Comparison of ENCODE assay signal across 12 cellular contexts in the genomic region with DNA sequence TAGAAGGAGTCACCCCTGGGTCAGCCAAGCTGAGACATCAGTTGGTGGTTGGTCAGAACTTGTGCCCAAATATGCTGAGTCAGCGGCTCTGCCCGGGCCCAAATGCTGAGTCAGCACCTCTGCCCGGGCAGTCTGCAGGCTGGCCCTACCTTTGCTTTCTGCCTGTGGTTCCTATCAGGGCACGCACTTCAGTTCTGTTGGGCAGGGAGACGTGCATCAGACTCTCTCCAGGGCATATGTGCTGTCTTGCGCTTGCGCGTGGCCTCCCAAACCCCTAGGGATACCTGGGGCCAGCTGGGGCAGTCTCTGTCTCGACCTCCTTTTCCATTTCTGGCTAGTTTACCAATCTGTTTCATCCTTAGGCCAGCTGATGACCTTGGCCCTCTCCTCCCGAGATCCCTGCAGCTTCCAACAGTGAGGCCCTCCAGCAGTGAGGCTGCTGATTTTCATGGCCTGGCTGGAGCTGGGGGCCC. TPM values are rescaled to one million over a fixed set of nuclear protein-coding genes. Genes with fewer than 3 reads are reported as not detected.
DNase-seq lines count a peak whose midpoint lies in the region; ATAC-seq, FAIRE-seq and TF ChIP-seq lines count a peak whose summit lies in the region.
"Had no signal": no experiment of that assay in that cellular context is flagged by ENCODE, and none has a peak within 500 bp of the region (broad histone marks: within the 10 kb centered on the region; RNA-seq: fewer than 3 reads in every experiment).

No MANE protein-coding gene starts in this region.

- intact Hi-C loops in Right ventricle myocardium inferior (cut with DNase I), result no loop called here
- intact Hi-C loops in Right ventricle myocardium superior (cut with DNase I), result no loop called here
- intact Hi-C loops in K562 (cut with micrococcal nuclease), result no loop called here

- CTCF ChIA-PET in K562 (lab: Yijun Ruan, JAX; ENCODE audit: low intra/inter-chr PET ratio), result no interaction called here

- 83% methylated on average over 9 of the region's 10 CpGs for WGBS in K562 (ENCODE audit: insufficient coverage, low coverage, missing lambda C conversion rate)
- WGBS in liver, result 51% methylated on average over 10 of the region's 10 CpGs

- no peak overlapping the region for H3K4me2 ChIP-seq in K562 (ENCODE audit: insufficient read depth, low read length)

- FAIRE-seq in K562 (lab: Jason Lieb, UNC) (peak; percentile 79), urothelium cell line (lab: Jason Lieb, UNC) (no peak)
- FAIRE-seq: endometrium had no signal

- H3K9me3 ChIP-seq in K562 (replicated peaks; ENCODE audit: control insufficient read depth, insufficient read depth, low read depth, low read length), result no peaks in the 10 kb centered on the region
- H3K9me3 ChIP-seq in liver (ENCODE audit: control insufficient read depth in 4 of 4, low read length in 3 of 4), result no peaks in the 10 kb centered on the region

- no peaks in the 10 kb centered on the region for H4K20me1 ChIP-seq in K562 (replicated peaks; ENCODE audit: control insufficient read depth, insufficient read depth, low read length)

- in situ Hi-C loops in K562 (cut with MboI), result no loop called here

- POLR2A ChIA-PET in K562 (lab: Yijun Ruan, JAX), result interaction anchor here (0.9 to 2.1 kb wide), 4 partner anchors 10 to 28 kb away, joined by 3 to 6 read pairs (median 6); partner anchors contain the start of gene LDLR

- no TSS peak for BruUV-seq in K562 (replicated peaks; lab: Mats Ljungman, UMichigan)

- no peaks in the 10 kb centered on the region for H3K79me2 ChIP-seq in K562 (ENCODE audit: control insufficient read depth, insufficient read depth, low read length)

- DNase-seq in Right ventricle myocardium inferior (ENCODE audit: missing footprints) (peak; percentile 62), Right ventricle myocardium superior (no peak), K562 (ENCODE audit: extremely low read depth in 1 of 4, low spot score in 3 of 4) (peak; percentile 48 to 56 (median 52)), urothelium cell line (ENCODE audit: low spot score) (peak; percentile 23), SIG-M5 treated with dmso at 0.1 percent for 504 hours (lab: John Stamatoyannopoulos, UW; ENCODE audit: unreplicated experiment) (no peak), EL (no peak)
- DNase-seq: natural killer cell; NCI-H345; stimulated activated naive CD4-positive, alpha-beta T cell had no signal

- H3K9ac ChIP-seq in K562 (ENCODE audit: insufficient read depth in 1 of 2, low read depth in 2 of 2, low read length in 2 of 2) (peak overlapping the region in 1 of 2 experiments; percentile 79; a peak in 2 of 4 replicates), liver (ENCODE audit: low read depth in 1 of 2, low read length in 2 of 2) (no peak overlapping the region)

- no peaks in the 10 kb centered on the region for H3K9me1 ChIP-seq in K562 (ENCODE audit: control insufficient read depth, insufficient read depth, low read length)

- H3K36me3 ChIP-seq in K562 (ENCODE audit: control insufficient read depth, insufficient read depth, low read length) (peaks cover 46% of the 10 kb centered on the region; the same call in 2 of the 3 replicates), liver (ENCODE audit: control insufficient read depth in 4 of 4, insufficient read depth in 3 of 4, low read depth in 1 of 4, low read length in 3 of 4) (peaks cover 0 to 10% (median 3%) of the 10 kb centered on the region in 4 donors)

- H3K4me1 ChIP-seq in K562 (replicated peaks in 1 of 2; ENCODE audit: control insufficient read depth in 2 of 2, insufficient read depth in 2 of 2, low read length in 2 of 2), result peaks cover 0 to 27% of the 10 kb centered on the region in 2 experiments; a peak in 4 of 5 replicates
- peaks cover 4 to 22% (median 20%) of the 10 kb centered on the region in 4 donors for H3K4me1 ChIP-seq in liver (ENCODE audit: control insufficient read depth in 4 of 4, insufficient read depth in 4 of 4, low read length in 3 of 4)

- no peak for TF ChIP-seq POLR2A in K562 (conservative IDR thresholded peaks at IDR 0.05)

- no peaks in the 10 kb centered on the region for H3K27me3 ChIP-seq in K562 (ENCODE audit: control insufficient read depth in 2 of 2, insufficient read depth in 2 of 2, low read length in 2 of 2)
- H3K27me3 ChIP-seq in liver (ENCODE audit: control insufficient read depth in 4 of 4, insufficient read depth in 4 of 4, low read length in 3 of 4), result no peaks in the 10 kb centered on the region

- no peak for ATAC-seq in Right ventricle myocardium inferior
- no peak for ATAC-seq in Right ventricle myocardium superior (ENCODE audit: poor library complexity)
- ATAC-seq in K562, result peak; percentile 33
- ATAC-seq in GM18909 (IDR thresholded peaks at IDR 0.05; ENCODE audit: poor library complexity, unreplicated experiment), result no peak
- ATAC-seq: natural killer cell had no signal

- no peak for TF ChIP-seq RAD21 in K562 (CRISPR knock-in tag; conservative IDR thresholded peaks at IDR 0.05 in 1 of 2, IDR thresholded peaks at IDR 0.05 in 1 of 2)
- TF ChIP-seq RAD21 in liver (IDR thresholded peaks at IDR 0.05), result no peak

- TF ChIP-seq EP300 in K562 (IDR thresholded peaks at IDR 0.05; ENCODE audit: low read length), result no peak

- H3K4me3 ChIP-seq in K562, result no peak overlapping the region
- no peak overlapping the region for H3K4me3 ChIP-seq in liver (ENCODE audit: low read depth in 1 of 3, low read length in 3 of 3)

- H3K27ac ChIP-seq in K562 (ENCODE audit: extremely low read depth, low read depth, low read length) (peak overlapping the region; percentile 11; the same call in 1 of the 3 replicates), liver (ENCODE audit: low read depth in 1 of 2, low read length in 2 of 2) (peak overlapping the region; percentile 22 to 65)

- no peak for TF ChIP-seq CTCF in K562 (IDR thresholded peaks at IDR 0.05 in 2 of 3, conservative IDR thresholded peaks at IDR 0.05 in 1 of 3; ENCODE audit: insufficient read depth in 2 of 3, low read depth in 1 of 3, low read length in 3 of 3)
- no peak for TF ChIP-seq CTCF in liver (IDR thresholded peaks at IDR 0.05; ENCODE audit: low read depth, low read length, missing input control)

- no peak overlapping the region for H2AFZ ChIP-seq in K562 (ENCODE audit: low read depth, low read length)

TF ChIP-seq in K562, 482 proteins besides CTCF, POLR2A, EP300 and RAD21 (continues in another document):
- TF ChIP-seq MTA3 (IDR thresholded peaks at IDR 0.05; ENCODE audit: borderline replicate concordance), result 0 out of 2 replicates have a peak, but pooled peaks have one; percentile 31
- peak; percentile 81 for TF ChIP-seq NFE2 (IDR thresholded peaks at IDR 0.05; ENCODE audit: low read depth)

TF ChIP-seq in liver, 16 proteins besides CTCF, POLR2A, EP300 and RAD21 (continues in another document):
- no peak for TF ChIP-seq GABPA (IDR thresholded peaks at IDR 0.05 in 1 of 2, conservative IDR thresholded peaks at IDR 0.05 in 1 of 2)
- TF ChIP-seq TAF1 (conservative IDR thresholded peaks at IDR 0.05), result no peak
- TF ChIP-seq EGR1 (IDR thresholded peaks at IDR 0.05; ENCODE audit: low read depth in 2 of 2), result no peak
- TF ChIP-seq, protein P1, sequence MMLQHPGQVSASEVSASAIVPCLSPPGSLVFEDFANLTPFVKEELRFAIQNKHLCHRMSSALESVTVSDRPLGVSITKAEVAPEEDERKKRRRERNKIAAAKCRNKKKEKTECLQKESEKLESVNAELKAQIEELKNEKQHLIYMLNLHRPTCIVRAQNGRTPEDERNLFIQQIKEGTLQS (IDR thresholded peaks at IDR 0.05), result no peak
- TF ChIP-seq HNF4G (IDR thresholded peaks at IDR 0.05), result no peak
- TF ChIP-seq RXRA (IDR thresholded peaks at IDR 0.05), result peak; percentile 11 to 26

RNA-seq across cellular contexts. Expression of gene LDLR, which starts 24.4 kb away (rescaled TPM):
- total RNA-seq in Right ventricle myocardium inferior, result 12.8 TPM
- 9.8 TPM for total RNA-seq in Right ventricle myocardium superior
- total RNA-seq in K562 (2011; cell fraction: chromatin; rRNA removed; ENCODE audit: low replicate concordance), result 854 and 2,497 TPM in 2 replicates
- total RNA-seq in K562 (2011; cell fraction: nucleolus; rRNA removed), result 1,644 and 1,749 TPM in 2 replicates
- total RNA-seq in K562 (2011; cell fraction: nucleoplasm; rRNA removed), result 955 and 1,119 TPM in 2 replicates
- 84.9 and 95.7 TPM in 2 replicates for total RNA-seq in K562 (2014; rRNA removed)
- 47.0 and 56.0 TPM in 2 replicates for total RNA-seq in K562 (2014; rRNA removed; fragmentation: Illumina TruSeq; extraction: Trizol)
- 76.0 and 82.3 TPM in 2 replicates for total RNA-seq in K562 (2015; rRNA removed; fragmentation: Illumina TruSeq; extraction: Trizol)
- 114 and 121 TPM in 2 replicates for total RNA-seq in K562 (2021)
- 75.7 and 124 TPM in 2 replicates for polyA plus RNA-seq in K562 (2011; rRNA removed)
- 68.3 and 70.8 TPM in 2 replicates for polyA plus RNA-seq in K562 (2011; cell fraction: cytosol; rRNA removed)
- polyA plus RNA-seq in K562 (2011; cell fraction: nucleus; rRNA removed), result 163 and 213 TPM in 2 replicates
- polyA plus RNA-seq in K562 (2012), result 63.2 and 82.8 TPM in 2 replicates
- 56.3 and 63.5 TPM in 2 replicates for polyA plus RNA-seq in K562 (2014; fragmentation: Illumina TruSeq; extraction: Trizol)
- polyA plus RNA-seq in K562 (2014; fragmentation: Nextera tagmentation; extraction: Ambion mirVana), result 10 to 100 TPM; 19.9 to 28.4 TPM
- 44.5 and 59.5 TPM in 2 replicates for polyA plus RNA-seq in K562 (2014; rRNA removed)
- 187 and 204 TPM in 2 replicates for polyA minus RNA-seq in K562 (2011; rRNA and poly(A)+ RNA removed)
- 172 and 211 TPM in 2 replicates for polyA minus RNA-seq in K562 (2011; cell fraction: cytosol; rRNA and poly(A)+ RNA removed)
- polyA minus RNA-seq in K562 (2011; cell fraction: nucleus; rRNA and poly(A)+ RNA removed), result 282 and 354 TPM in 2 replicates
- 100 to 1,000 TPM in 1 of 2 donors, 10 to 100 TPM in 1; 99.5 to 141 TPM for total RNA-seq in liver
- polyA plus RNA-seq in liver, result 10 to 100 TPM; 17.3 to 28.4 TPM

Comparison
In these comparisons a context has a peak if more than half of its experiments do, and no peak if none do; other contexts are left out.
1. DNase-seq: peak in Right ventricle myocardium inferior (single experiment), K562 (4 of 4) and urothelium cell line (single experiment); none in Right ventricle myocardium superior (single experiment), SIG-M5 treated with dmso at 0.1 percent for 504 hours (single experiment) and EL (single experiment).